ENCODE assay signal across 1 cellular context in the genomic region with DNA sequence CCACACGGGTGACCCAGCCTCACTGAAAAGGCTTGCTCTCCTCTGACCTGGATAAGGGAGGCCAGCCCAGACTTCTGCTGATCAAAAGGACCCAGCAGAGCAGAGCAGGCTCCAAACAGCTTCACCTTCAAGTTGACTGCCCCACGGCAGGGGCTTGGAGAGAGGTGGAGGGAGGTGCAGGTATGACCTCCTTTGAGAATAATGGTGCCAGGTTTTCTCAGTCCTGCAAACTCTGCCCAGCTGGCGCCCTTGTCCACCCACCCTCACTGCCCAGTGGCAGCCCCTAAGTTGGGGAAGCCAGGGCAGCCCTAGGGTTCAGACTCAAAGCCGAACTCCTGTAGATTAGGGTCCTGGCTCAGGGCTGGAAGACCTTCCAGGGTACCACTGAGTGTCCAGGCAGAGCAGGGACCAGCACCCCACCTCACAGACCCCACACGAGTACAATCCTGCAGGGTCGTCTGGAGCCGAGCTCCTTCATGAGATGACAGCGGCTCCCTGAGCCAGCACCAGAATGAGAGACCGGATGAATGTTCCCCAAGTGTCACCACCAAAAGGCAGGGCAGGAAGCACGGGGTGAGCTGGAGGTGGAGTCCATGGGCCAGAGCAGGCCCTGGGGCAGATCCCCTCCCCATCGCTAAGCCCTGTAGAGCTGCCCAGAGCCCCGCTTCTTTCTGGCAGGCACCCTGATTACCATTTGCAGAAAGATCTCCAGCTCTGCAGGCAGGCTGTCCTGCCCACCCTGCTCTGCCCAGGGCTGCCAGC.
TF ChIP-seq lines count a peak whose summit lies in the region.

No MANE protein-coding gene starts in this region.

TF ChIP-seq in IMR-90, 13 proteins besides CTCF, POLR2A, EP300 and RAD21 (continued from another document):
- TF ChIP-seq BHLHE40 (IDR thresholded peaks at IDR 0.05; ENCODE audit: low read depth, low read length), result no peak
- TF ChIP-seq MXI1 (IDR thresholded peaks at IDR 0.05; ENCODE audit: borderline replicate concordance, low read depth, low read length), result no peak
- TF ChIP-seq, protein P1, sequence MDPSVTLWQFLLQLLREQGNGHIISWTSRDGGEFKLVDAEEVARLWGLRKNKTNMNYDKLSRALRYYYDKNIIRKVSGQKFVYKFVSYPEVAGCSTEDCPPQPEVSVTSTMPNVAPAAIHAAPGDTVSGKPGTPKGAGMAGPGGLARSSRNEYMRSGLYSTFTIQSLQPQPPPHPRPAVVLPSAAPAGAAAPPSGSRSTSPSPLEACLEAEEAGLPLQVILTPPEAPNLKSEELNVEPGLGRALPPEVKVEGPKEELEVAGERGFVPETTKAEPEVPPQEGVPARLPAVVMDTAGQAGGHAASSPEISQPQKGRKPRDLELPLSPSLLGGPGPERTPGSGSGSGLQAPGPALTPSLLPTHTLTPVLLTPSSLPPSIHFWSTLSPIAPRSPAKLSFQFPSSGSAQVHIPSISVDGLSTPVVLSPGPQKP (IDR thresholded peaks at IDR 0.05; ENCODE audit: borderline replicate concordance, low read depth, low read length), result no peak
- no peak for TF ChIP-seq SMC3 (IDR thresholded peaks at IDR 0.05; ENCODE audit: low read depth, low read length)
- no peak for TF ChIP-seq FOS (IDR thresholded peaks at IDR 0.05; ENCODE audit: low read depth, low read length)
- TF ChIP-seq, protein P2, sequence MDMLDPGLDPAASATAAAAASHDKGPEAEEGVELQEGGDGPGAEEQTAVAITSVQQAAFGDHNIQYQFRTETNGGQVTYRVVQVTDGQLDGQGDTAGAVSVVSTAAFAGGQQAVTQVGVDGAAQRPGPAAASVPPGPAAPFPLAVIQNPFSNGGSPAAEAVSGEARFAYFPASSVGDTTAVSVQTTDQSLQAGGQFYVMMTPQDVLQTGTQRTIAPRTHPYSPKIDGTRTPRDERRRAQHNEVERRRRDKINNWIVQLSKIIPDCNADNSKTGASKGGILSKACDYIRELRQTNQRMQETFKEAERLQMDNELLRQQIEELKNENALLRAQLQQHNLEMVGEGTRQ (IDR thresholded peaks at IDR 0.05; ENCODE audit: low read depth, low read length), result no peak
- no peak for TF ChIP-seq MAZ (IDR thresholded peaks at IDR 0.05; ENCODE audit: borderline replicate concordance, low read depth, low read length)
- no peak for TF ChIP-seq MAFK (IDR thresholded peaks at IDR 0.05; ENCODE audit: low read depth, low read length)
- TF ChIP-seq RCOR1 (IDR thresholded peaks at IDR 0.05; ENCODE audit: insufficient replicate concordance, low read length), result no peak
